ENCODE assay signal across 18 cellular contexts in the genomic region with DNA sequence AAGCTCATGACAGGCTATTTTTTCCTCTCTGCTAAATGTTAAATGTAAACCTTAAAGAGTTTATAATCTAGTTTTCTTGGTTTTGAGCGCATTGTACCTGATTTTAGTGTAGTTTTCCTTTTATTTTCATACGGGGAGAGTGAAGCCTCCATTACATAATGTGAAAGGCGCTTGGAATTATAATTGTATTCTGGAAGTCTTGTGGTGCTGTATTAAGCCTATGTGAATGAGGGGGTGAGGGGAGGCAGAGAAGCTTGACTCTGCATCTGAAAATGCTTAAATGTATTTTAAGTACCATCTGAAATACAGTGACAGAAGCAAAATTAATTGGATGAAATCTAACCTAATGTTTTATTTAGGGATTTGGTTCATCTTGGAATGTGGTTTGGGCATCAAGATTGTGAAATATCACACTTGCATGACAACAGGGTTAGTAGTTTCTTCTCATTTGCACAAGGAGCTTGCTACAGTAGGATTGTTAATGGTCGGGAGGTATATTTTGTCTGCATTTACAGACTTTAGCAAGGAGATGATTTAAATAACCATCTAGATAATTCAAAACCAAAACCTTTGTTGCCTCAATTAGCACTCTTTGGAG. TPM values are rescaled to one million over a fixed set of nuclear protein-coding genes. Genes with fewer than 3 reads are reported as not detected.
A peak's percentile ranks its signal among the peaks of the same experiment; 100 is the strongest.
DNase-seq lines count a peak whose midpoint lies in the region; ATAC-seq and TF ChIP-seq lines count a peak whose summit lies in the region.
"Had no signal": no experiment of that assay in that cellular context is flagged by ENCODE, and none has a peak within 500 bp of the region (broad histone marks: within the 10 kb centered on the region; RNA-seq: fewer than 3 reads in every experiment).

No MANE protein-coding gene starts in this region.

- H3K9me3 Mint-ChIP-seq in H9, result peaks cover 8% of the 10 kb centered on the region in 2 experiments
- H3K9me3 Mint-ChIP-seq in T-helper 2 cell treated with Interferon-gamma antibody and Interleukin-4, amounts not matched to agents 5 μg/mL and 100 μg/mL, for 36 hours, result no peaks in the 10 kb centered on the region
- H3K9me3 Mint-ChIP-seq in activated naive CD4-positive, alpha-beta T cell treated with anti-CD3 and anti-CD28 coated beads, Interleukin-2, amount 50 U/mL, for 72 hours, result peaks cover 0 to 3% of the 10 kb centered on the region in 2 donors
- H3K9me3 Mint-ChIP-seq: CD4-positive, alpha-beta T cell had no signal

- H2BK12ac ChIP-seq in H9 (ENCODE audit: insufficient read length, low read depth, low read length), result no peak overlapping the region

- H3K4me3 Mint-ChIP-seq in H9, result peak overlapping the region in 1 of 2 experiments; percentile 9; a peak in 2 of 5 replicates
- H3K4me3 Mint-ChIP-seq in T-helper 2 cell treated with Interferon-gamma antibody and Interleukin-4, amounts not matched to agents 5 μg/mL and 100 μg/mL, for 36 hours, result no peak overlapping the region
- H3K4me3 Mint-ChIP-seq: B cell; CD4-positive, alpha-beta T cell had no signal

- H3K4me3 ChIP-seq in A673 (ENCODE audit: low read depth, low read length, poor library complexity, severe bottlenecking) (no peak overlapping the region), transverse colon (no peak overlapping the region)

- H3K36me3 ChIP-seq in A673 (ENCODE audit: insufficient read depth, low read length, poor library complexity, severe bottlenecking) (no peaks in the 10 kb centered on the region), transverse colon (no peaks in the 10 kb centered on the region)

- no peak overlapping the region for H3K4me2 ChIP-seq in H9 (ENCODE audit: insufficient read depth, insufficient read length, low read length)

- peaks cover 2 to 8% (median 7%) of the 10 kb centered on the region in 3 experiments; a peak in 6 of 7 replicates for H3K36me3 Mint-ChIP-seq in H9 (ENCODE audit: insufficient read depth in 1 of 3, low read depth in 3 of 3)
- peaks cover 2% of the 10 kb centered on the region for H3K36me3 Mint-ChIP-seq in T-helper 2 cell treated with Interferon-gamma antibody and Interleukin-4, amounts not matched to agents 5 μg/mL and 100 μg/mL, for 36 hours (ENCODE audit: low read depth)
- no peaks in the 10 kb centered on the region for H3K36me3 Mint-ChIP-seq in activated naive CD4-positive, alpha-beta T cell treated with anti-CD3 and anti-CD28 coated beads, Interleukin-2, amount 50 U/mL, for 72 hours

- H2AK5ac ChIP-seq in H9 (ENCODE audit: insufficient read length, low read length), result no peak overlapping the region

- DNase-seq in A673 (ENCODE audit: low spot score) (peak; percentile 5), H9 (no peak), amniotic epithelial cell (ENCODE audit: low read depth) (peak; percentile 43), iris pigment epithelial cell (ENCODE audit: low read depth) (peak; percentile 10), HUDEP-2 (lab: John Stamatoyannopoulos, UW; ENCODE audit: unreplicated experiment in 76 of 76) (no peak), transverse colon (no peak)
- no peak for DNase-seq in T-helper 2 cell treated with Interferon-gamma antibody and Interleukin-4, amounts not matched to agents 5 μg/mL and 100 μg/mL, for 36 hours (ENCODE audit: low spot score)
- no peak for DNase-seq in activated naive CD4-positive, alpha-beta T cell treated with anti-CD3 and anti-CD28 coated beads, Interleukin-2, amount 50 U/mL, for 72 hours (ENCODE audit: low spot score in 2 of 2)
- DNase-seq: 8988T; Calu3; CD4-positive, alpha-beta T cell; DMS79; Kasumi-1; NCI-H2171 treated with DMSO at 0.1 percent for 48 hours; NCI-H510A treated with DMSO at 0.1 percent for 48 hours; SHP77 had no signal

- H3K4me1 ChIP-seq in A673 (ENCODE audit: insufficient read depth, low read length, poor library complexity, severe bottlenecking) (peaks cover 5% of the 10 kb centered on the region), H9 (ENCODE audit: insufficient read depth, low read length) (peaks cover 7% of the 10 kb centered on the region; the same call in 1 of the 2 replicates), transverse colon (peaks cover 0 to 3% (median 0%) of the 10 kb centered on the region in 4 donors)

- H2BK15ac ChIP-seq in H9 (ENCODE audit: low read depth, low read length), result no peak overlapping the region

- H3K27me3 ChIP-seq in A673 (replicated peaks; ENCODE audit: insufficient read depth, low read depth, low read length, poor library complexity) (no peaks in the 10 kb centered on the region), H9 (ENCODE audit: insufficient read depth, low read length) (no peaks in the 10 kb centered on the region), transverse colon (no peaks in the 10 kb centered on the region)

- peaks cover 3% of the 10 kb centered on the region; the same call in 1 of the 2 replicates for H3K79me2 ChIP-seq in H9 (ENCODE audit: insufficient read depth, low read length)

- no peak overlapping the region for H3K14ac ChIP-seq in H9 (ENCODE audit: insufficient read depth, low read length)

- H3K4me1 Mint-ChIP-seq in H9, result peaks cover 24 to 38% of the 10 kb centered on the region in 2 experiments
- peaks cover 7% of the 10 kb centered on the region for H3K4me1 Mint-ChIP-seq in T-helper 2 cell treated with Interferon-gamma antibody and Interleukin-4, amounts not matched to agents 5 μg/mL and 100 μg/mL, for 36 hours (ENCODE audit: low read depth)
- H3K4me1 Mint-ChIP-seq: B cell had no signal

- CTCF ChIA-PET in A673 (lab: Charles Lee), result no interaction called here

- no peaks in the 10 kb centered on the region for H3K79me1 ChIP-seq in H9 (ENCODE audit: insufficient read depth, low read depth, low read length, poor library complexity, severe bottlenecking)

- no peak overlapping the region for H3K23ac ChIP-seq in H9 (ENCODE audit: insufficient read length, low read depth, low read length)

- H2AFZ ChIP-seq in H9 (ENCODE audit: low read length), result no peak overlapping the region

- no peak overlapping the region for H4K8ac ChIP-seq in H9 (replicated peaks; ENCODE audit: insufficient read length, low read depth, low read length)

- no peak overlapping the region for H4K91ac ChIP-seq in H9 (ENCODE audit: insufficient read length, low read depth, low read length)

- H3K23me2 ChIP-seq in H9 (ENCODE audit: insufficient read length, low read depth, low read length, poor library complexity, severe bottlenecking), result no peaks in the 10 kb centered on the region

- H3K4ac ChIP-seq in H9 (ENCODE audit: low read depth, low read length), result no peak overlapping the region

- WGBS in H9 (ENCODE audit: extremely low coverage, insufficient read length, low lambda C conversion rate), result no CpG with 5 or more reads among the region's 4 CpGs
- 78 to 88% methylated on average over 4 of the region's 4 CpGs for WGBS in transverse colon (ENCODE audit: low coverage in 1 of 2), 2 donors

- TF ChIP-seq POLR2A in transverse colon (IDR thresholded peaks at IDR 0.05), result no peak

- in situ Hi-C loops in transverse colon (cut with MboI; ENCODE audit: low pct_ligation_motif_present in 1 of 4, low pct_unique_long_range_greater_than_20kb in 1 of 4, low sequenced_read_pairs in 3 of 4), result no loop called here

- no peaks in the 10 kb centered on the region for H3K9me3 ChIP-seq in A673 (ENCODE audit: low read depth, low read length, poor library complexity, severe bottlenecking)
- H3K9me3 ChIP-seq in H9 (ENCODE audit: control insufficient read depth, low read depth, low read length), result no peaks in the 10 kb centered on the region
- no peaks in the 10 kb centered on the region for H3K9me3 ChIP-seq in transverse colon

- H3K27ac Mint-ChIP-seq in H9, result peak overlapping the region; percentile 10 to 90 (median 49); a peak in 6 of 7 replicates
- no peak overlapping the region for H3K27ac Mint-ChIP-seq in T-helper 2 cell treated with Interferon-gamma antibody and Interleukin-4, amounts not matched to agents 5 μg/mL and 100 μg/mL, for 36 hours
- H3K27ac Mint-ChIP-seq in activated naive CD4-positive, alpha-beta T cell treated with anti-CD3 and anti-CD28 coated beads, Interleukin-2, amount 50 U/mL, for 72 hours, result no peak overlapping the region
- H3K27ac Mint-ChIP-seq: B cell; CD4-positive, alpha-beta T cell had no signal

- H2BK20ac ChIP-seq in H9 (ENCODE audit: low read depth, low read length, poor library complexity, severe bottlenecking), result no peak overlapping the region

- no peak overlapping the region for H3K9ac ChIP-seq in H9 (ENCODE audit: extremely low read depth, insufficient read length, low read length)

- TF ChIP-seq CTCF in A673 (conservative IDR thresholded peaks at IDR 0.05; ENCODE audit: low read depth, low read length) (no peak), H9 (conservative IDR thresholded peaks at IDR 0.05) (no peak), transverse colon (IDR thresholded peaks at IDR 0.05) (no peak)

- H4K5ac ChIP-seq in H9 (ENCODE audit: insufficient read length, low read depth, low read length), result no peak overlapping the region

- POLR2A ChIA-PET in A673 (lab: Charles Lee; ENCODE audit: low non-redundant PET), result no interaction called here

- BruUV-seq in A673 (replicated peaks; lab: Mats Ljungman, UMichigan), result no TSS peak

- H3K27ac ChIP-seq in A673 (ENCODE audit: low read depth, low read length, poor library complexity, severe bottlenecking) (no peak overlapping the region), H9 (ENCODE audit: insufficient read length, low read depth, low read length) (no peak overlapping the region), transverse colon (no peak overlapping the region)
- H3K27ac ChIP-seq: HL-60 had no signal

- intact Hi-C loops in A673 (cut with micrococcal nuclease; ENCODE audit: unreplicated experiment), result no loop called here
- intact Hi-C loops in transverse colon (cut with DNase I; ENCODE audit: low total_unique reads), result no loop called here

- H2BK120ac ChIP-seq in H9 (ENCODE audit: low read depth, low read length, poor library complexity, severe bottlenecking), result no peak overlapping the region

- no peak overlapping the region for H3K18ac ChIP-seq in H9 (ENCODE audit: insufficient read length, low read depth, low read length)

- H3K56ac ChIP-seq in H9 (ENCODE audit: insufficient read length, low read depth, low read length), result no peak overlapping the region

- no peaks in the 10 kb centered on the region for H3K27me3 Mint-ChIP-seq in H9 (ENCODE audit: low read depth)
- H3K27me3 Mint-ChIP-seq in T-helper 2 cell treated with Interferon-gamma antibody and Interleukin-4, amounts not matched to agents 5 μg/mL and 100 μg/mL, for 36 hours (ENCODE audit: low read depth), result peaks cover 27% of the 10 kb centered on the region
- H3K27me3 Mint-ChIP-seq: CD4-positive, alpha-beta T cell had no signal

- ATAC-seq in activated naive CD4-positive, alpha-beta T cell treated with anti-CD3 and anti-CD28 coated beads, Interleukin-2, amount 50 U/mL, for 72 hours, result no peak

- H2BK5ac ChIP-seq in H9 (ENCODE audit: insufficient read length, low read length), result no peak overlapping the region

- no peak for TF ChIP-seq EP300 in transverse colon (IDR thresholded peaks at IDR 0.05; ENCODE audit: low read depth)

- H4K20me1 ChIP-seq in H9 (ENCODE audit: control insufficient read depth, insufficient read depth, insufficient read length), result no peaks in the 10 kb centered on the region

- no peak overlapping the region for H3T11ph ChIP-seq in H9 (ENCODE audit: low read length)

RNA-seq across cellular contexts. Expression of gene TMEM200A, which starts 41.2 kb away (rescaled TPM):
- 2.0 and 2.3 TPM in 2 replicates for total RNA-seq in A673 (2021)
- 6.1 and 6.4 TPM in 2 replicates for total RNA-seq in H9 (2021)
- total RNA-seq in activated naive CD4-positive, alpha-beta T cell treated with anti-CD3 and anti-CD28 coated beads, Interleukin-2, amount 50 U/mL, for 72 hours, result under 1 TPM; 0.16 to 0.35 TPM
- total RNA-seq in transverse colon, result 10 to 100 TPM in 3 of 4 donors, under 1 TPM in 1; 0.20 to 19.5 (median 16.0) TPM
- total RNA-seq: Calu3 had no signal

Comparison
In these comparisons a context has a peak if more than half of its experiments do, and no peak if none do; other contexts are left out.
1. DNase-seq: peak in A673 (single experiment), amniotic epithelial cell (single experiment) and iris pigment epithelial cell (single experiment); none in H9 (single experiment), HUDEP-2 (0 of 76), T-helper 2 cell treated with Interferon-gamma antibody and Interleukin-4, amounts not matched to agents 5 μg/mL and 100 μg/mL, for 36 hours (single experiment), activated naive CD4-positive, alpha-beta T cell treated with anti-CD3 and anti-CD28 coated beads, Interleukin-2, amount 50 U/mL, for 72 hours (0 of 2) and transverse colon (single experiment).
2. H3K27ac Mint-ChIP-seq: peak in H9 (3 of 3); none in T-helper 2 cell treated with Interferon-gamma antibody and Interleukin-4, amounts not matched to agents 5 μg/mL and 100 μg/mL, for 36 hours (single experiment) and activated naive CD4-positive, alpha-beta T cell treated with anti-CD3 and anti-CD28 coated beads, Interleukin-2, amount 50 U/mL, for 72 hours (0 of 2).